ENCODE assay signal across 23 cellular contexts in the genomic region with DNA sequence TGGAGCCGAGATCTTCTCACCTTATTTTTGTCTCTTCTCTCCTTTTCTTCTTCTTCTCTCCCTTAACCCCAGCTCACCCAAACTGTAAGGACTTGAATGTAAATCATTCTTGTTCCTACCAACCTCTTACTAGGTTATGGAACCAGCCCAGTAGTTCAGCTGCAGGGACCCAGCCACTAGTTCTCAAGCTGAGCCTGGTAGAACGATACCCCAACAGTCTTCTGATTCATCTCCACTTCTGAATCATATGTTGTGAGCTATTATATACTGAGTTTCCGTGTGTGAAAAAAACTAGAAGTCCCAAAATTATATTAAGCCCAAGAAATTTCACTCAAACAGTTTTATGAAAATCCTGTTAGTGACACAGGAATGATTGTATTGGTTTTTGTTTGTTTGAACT.
DNase-seq lines count a peak whose midpoint lies in the region; ATAC-seq, FAIRE-seq and TF ChIP-seq lines count a peak whose summit lies in the region.
"Had no signal": no experiment of that assay in that cellular context is flagged by ENCODE, and none has a peak within 500 bp of the region (broad histone marks: within the 10 kb centered on the region; RNA-seq: fewer than 3 reads in every experiment).

No MANE protein-coding gene starts in this region.

- WGBS in HepG2 (ENCODE audit: low lambda C conversion rate) = 17% methylated on average over 3 of the region's 3 CpGs

- no peak overlapping the region for H3K4me3 ChIP-seq in HepG2 (replicated peaks in 1 of 3; ENCODE audit: insufficient read depth in 1 of 3, low read depth in 2 of 3, low read length in 3 of 3)
- H3K4me3 ChIP-seq in naive thymus-derived CD4-positive, alpha-beta T cell (ENCODE audit: low read length) = no peak overlapping the region

- TF ChIP-seq RAD21 in HepG2 (CRISPR knock-in tag; IDR thresholded peaks at IDR 0.05) = no peak

- TF ChIP-seq EP300 in HepG2 (IDR thresholded peaks at IDR 0.05; ENCODE audit: low read depth in 2 of 2, low read length in 2 of 2) = no peak
- no peak for TF ChIP-seq EP300 in HepG2 (CRISPR knock-in tag; IDR thresholded peaks at IDR 0.05; ENCODE audit: borderline replicate concordance)

- H3K4me1 Mint-ChIP-seq in activated CD4-positive, alpha-beta memory T cell treated with anti-CD3 and anti-CD28 coated beads for 36 hours (ENCODE audit: low read depth) = peaks cover 6% of the 10 kb centered on the region
- no peaks in the 10 kb centered on the region for H3K4me1 Mint-ChIP-seq in activated CD4-positive, alpha-beta memory T cell treated with anti-CD3 and anti-CD28 coated beads, Interleukin-2, amount 10 ng/mL, durations not matched to agents 7 days and 5 days
- H3K4me1 Mint-ChIP-seq in activated naive CD8-positive, alpha-beta T cell (ENCODE audit: low read depth) = peaks cover 24% of the 10 kb centered on the region
- peaks cover 5% of the 10 kb centered on the region for H3K4me1 Mint-ChIP-seq in activated naive CD8-positive, alpha-beta T cell treated with anti-CD3 and anti-CD28 coated beads for 36 hours
- H3K4me1 Mint-ChIP-seq in naive thymus-derived CD4-positive, alpha-beta T cell = no peaks in the 10 kb centered on the region
- H3K4me1 Mint-ChIP-seq: CD8-positive, alpha-beta memory T cell; IgD-negative memory B cell had no signal

- TF ChIP-seq CTCF in foreskin keratinocyte (conservative IDR thresholded peaks at IDR 0.05) (no peak), HepG2 (CRISPR knock-in tag; IDR thresholded peaks at IDR 0.05) (no peak)

- H3K9ac ChIP-seq in HepG2 (ENCODE audit: insufficient read depth, low read depth, low read length) = no peak overlapping the region

- DNase-seq in activated CD4-positive, alpha-beta memory T cell treated with anti-CD3 and anti-CD28 coated beads for 36 hours = peak; percentile 15
- DNase-seq in activated CD4-positive, alpha-beta memory T cell treated with anti-CD3 and anti-CD28 coated beads, Interleukin-2, amount 10 ng/mL, durations not matched to agents 7 days and 5 days = no peak
- DNase-seq in activated naive CD8-positive, alpha-beta T cell treated with anti-CD3 and anti-CD28 coated beads for 36 hours = no peak
- DNase-seq in H54 (ENCODE audit: insufficient read length, low spot score) = no peak
- DNase-seq in foreskin keratinocyte = no peak
- DNase-seq in HepG2 (ENCODE audit: low spot score) = no peak
- no peak for DNase-seq in naive thymus-derived CD4-positive, alpha-beta T cell
- DNase-seq: Calu3; CD8-positive, alpha-beta memory T cell; DMS153; GOT3; NCI-H1105; NCI-H146; NCI-H2029 treated with DMSO at 0.1 percent for 48 hours; NCI-H345; NCI-H524; NCI-H82 had no signal

- H3K4me2 ChIP-seq in HepG2 (ENCODE audit: low read depth, low read length) = no peak overlapping the region

- no peak overlapping the region for H3K27ac ChIP-seq in foreskin keratinocyte
- no peak overlapping the region for H3K27ac ChIP-seq in HepG2 (ENCODE audit: extremely low read length, insufficient read depth, low read length)
- no peak overlapping the region for H3K27ac ChIP-seq in naive thymus-derived CD4-positive, alpha-beta T cell (ENCODE audit: low read depth, low read length)
- H3K27ac ChIP-seq: C4-2B had no signal

- H3K27ac Mint-ChIP-seq in activated CD4-positive, alpha-beta memory T cell treated with anti-CD3 and anti-CD28 coated beads for 36 hours = no peak overlapping the region
- no peak overlapping the region for H3K27ac Mint-ChIP-seq in activated CD4-positive, alpha-beta memory T cell treated with anti-CD3 and anti-CD28 coated beads, Interleukin-2, amount 10 ng/mL, durations not matched to agents 7 days and 5 days
- H3K27ac Mint-ChIP-seq in activated naive CD8-positive, alpha-beta T cell = peak overlapping the region; percentile 38
- no peak overlapping the region for H3K27ac Mint-ChIP-seq in activated naive CD8-positive, alpha-beta T cell treated with anti-CD3 and anti-CD28 coated beads for 36 hours
- H3K27ac Mint-ChIP-seq in naive thymus-derived CD4-positive, alpha-beta T cell = no peak overlapping the region
- H3K27ac Mint-ChIP-seq: CD8-positive, alpha-beta memory T cell; IgD-negative memory B cell had no signal

- no peaks in the 10 kb centered on the region for H3K9me3 ChIP-seq in HepG2 (ENCODE audit: low read length)
- H3K9me3 ChIP-seq in naive thymus-derived CD4-positive, alpha-beta T cell (ENCODE audit: control insufficient read depth in 2 of 3, low read length in 3 of 3) = no peaks in the 10 kb centered on the region

- in situ Hi-C loops in HepG2 (cut with HindIII; ENCODE audit: extremely low pct_ligation_motif_present, low pct_unique_long_range_greater_than_20kb) = no loop called here

- BruUV-seq in HepG2 (replicated peaks; lab: Mats Ljungman, UMichigan) = no TSS peak

- H3K4me3 Mint-ChIP-seq in activated CD4-positive, alpha-beta memory T cell treated with anti-CD3 and anti-CD28 coated beads for 36 hours = no peak overlapping the region
- no peak overlapping the region for H3K4me3 Mint-ChIP-seq in activated CD4-positive, alpha-beta memory T cell treated with anti-CD3 and anti-CD28 coated beads, Interleukin-2, amount 10 ng/mL, durations not matched to agents 7 days and 5 days
- H3K4me3 Mint-ChIP-seq in activated naive CD8-positive, alpha-beta T cell = no peak overlapping the region
- no peak overlapping the region for H3K4me3 Mint-ChIP-seq in activated naive CD8-positive, alpha-beta T cell treated with anti-CD3 and anti-CD28 coated beads for 36 hours
- H3K4me3 Mint-ChIP-seq in naive thymus-derived CD4-positive, alpha-beta T cell = no peak overlapping the region
- H3K4me3 Mint-ChIP-seq: CD8-positive, alpha-beta memory T cell; IgD-negative memory B cell had no signal

- intact Hi-C loops in activated CD4-positive, alpha-beta memory T cell treated with anti-CD3 and anti-CD28 coated beads for 36 hours (cut with micrococcal nuclease) = no loop called here
- intact Hi-C loops in HepG2 (cut with micrococcal nuclease; ENCODE audit: unreplicated experiment) = no loop called here
- intact Hi-C loops in naive thymus-derived CD4-positive, alpha-beta T cell (cut with micrococcal nuclease) = no loop called here

- H4K20me1 ChIP-seq in HepG2 (ENCODE audit: insufficient read depth, low read length) = no peaks in the 10 kb centered on the region

- POLR2A ChIA-PET in activated CD4-positive, alpha-beta memory T cell treated with anti-CD3 and anti-CD28 coated beads for 36 hours (lab: Charles Lee) = no interaction called here
- POLR2A ChIA-PET in activated CD4-positive, alpha-beta memory T cell treated with anti-CD3 and anti-CD28 coated beads, Interleukin-2, amount 10 ng/mL, durations not matched to agents 7 days and 5 days (lab: Charles Lee) = no interaction called here
- POLR2A ChIA-PET in HepG2 (lab: Yijun Ruan, JAX) = no interaction called here
- POLR2A ChIA-PET in naive thymus-derived CD4-positive, alpha-beta T cell (lab: Charles Lee) = no interaction called here

- H3K36me3 Mint-ChIP-seq in activated CD4-positive, alpha-beta memory T cell treated with anti-CD3 and anti-CD28 coated beads for 36 hours = peaks cover 3% of the 10 kb centered on the region
- H3K36me3 Mint-ChIP-seq in activated CD4-positive, alpha-beta memory T cell treated with anti-CD3 and anti-CD28 coated beads, Interleukin-2, amount 10 ng/mL, durations not matched to agents 7 days and 5 days (ENCODE audit: low read depth) = no peaks in the 10 kb centered on the region
- peaks cover 5% of the 10 kb centered on the region for H3K36me3 Mint-ChIP-seq in activated naive CD8-positive, alpha-beta T cell
- H3K36me3 Mint-ChIP-seq in activated naive CD8-positive, alpha-beta T cell treated with anti-CD3 and anti-CD28 coated beads for 36 hours = peaks cover 7% of the 10 kb centered on the region
- H3K36me3 Mint-ChIP-seq in naive thymus-derived CD4-positive, alpha-beta T cell = peaks cover 0 to 13% (median 2%) of the 10 kb centered on the region in 5 donors
- H3K36me3 Mint-ChIP-seq: CD8-positive, alpha-beta memory T cell; IgD-negative memory B cell had no signal

- peaks cover 30% of the 10 kb centered on the region for H3K27me3 Mint-ChIP-seq in activated CD4-positive, alpha-beta memory T cell treated with anti-CD3 and anti-CD28 coated beads for 36 hours
- peaks cover 13% of the 10 kb centered on the region for H3K27me3 Mint-ChIP-seq in activated CD4-positive, alpha-beta memory T cell treated with anti-CD3 and anti-CD28 coated beads, Interleukin-2, amount 10 ng/mL, durations not matched to agents 7 days and 5 days
- H3K27me3 Mint-ChIP-seq in activated naive CD8-positive, alpha-beta T cell = peaks cover 2% of the 10 kb centered on the region
- H3K27me3 Mint-ChIP-seq in activated naive CD8-positive, alpha-beta T cell treated with anti-CD3 and anti-CD28 coated beads for 36 hours = peaks cover 5% of the 10 kb centered on the region
- H3K27me3 Mint-ChIP-seq in naive thymus-derived CD4-positive, alpha-beta T cell = peaks cover 0 to 16% (median 13%) of the 10 kb centered on the region in 5 donors

- no peak overlapping the region for H2AFZ ChIP-seq in HepG2 (ENCODE audit: low read length)

- peaks cover 1% of the 10 kb centered on the region for H3K9me3 Mint-ChIP-seq in activated CD4-positive, alpha-beta memory T cell treated with anti-CD3 and anti-CD28 coated beads for 36 hours
- H3K9me3 Mint-ChIP-seq in activated CD4-positive, alpha-beta memory T cell treated with anti-CD3 and anti-CD28 coated beads, Interleukin-2, amount 10 ng/mL, durations not matched to agents 7 days and 5 days = peaks cover 3% of the 10 kb centered on the region
- peaks cover 2% of the 10 kb centered on the region for H3K9me3 Mint-ChIP-seq in activated naive CD8-positive, alpha-beta T cell (ENCODE audit: low read depth)
- peaks cover 6% of the 10 kb centered on the region for H3K9me3 Mint-ChIP-seq in activated naive CD8-positive, alpha-beta T cell treated with anti-CD3 and anti-CD28 coated beads for 36 hours
- peaks cover 0 to 12% (median 2%) of the 10 kb centered on the region in 11 donors for H3K9me3 Mint-ChIP-seq in naive thymus-derived CD4-positive, alpha-beta T cell

- peak; percentile 6 for FAIRE-seq in H54 (lab: Jason Lieb, UNC)
- no peak for FAIRE-seq in HepG2 (lab: Jason Lieb, UNC)
- FAIRE-seq: GM12891 had no signal

- H3K36me3 ChIP-seq in HepG2 (replicated peaks in 1 of 2; ENCODE audit: control insufficient read depth in 1 of 2, insufficient read depth in 2 of 2, low read length in 2 of 2) = no peaks in the 10 kb centered on the region
- H3K36me3 ChIP-seq in naive thymus-derived CD4-positive, alpha-beta T cell (ENCODE audit: control insufficient read depth in 2 of 3, insufficient read depth in 3 of 3, low read length in 3 of 3) = no peaks in the 10 kb centered on the region

- no peak for TF ChIP-seq POLR2A in H54 (IDR thresholded peaks at IDR 0.05; ENCODE audit: low read depth, low read length)
- no peak for TF ChIP-seq POLR2A in HepG2 (IDR thresholded peaks at IDR 0.05; ENCODE audit: insufficient read depth in 1 of 2, low read depth in 2 of 2, low read length in 2 of 2)

- H3K4me1 ChIP-seq in foreskin keratinocyte = no peaks in the 10 kb centered on the region
- peaks cover 6% of the 10 kb centered on the region for H3K4me1 ChIP-seq in HepG2 (ENCODE audit: insufficient read depth, low read length)
- H3K4me1 ChIP-seq in naive thymus-derived CD4-positive, alpha-beta T cell (ENCODE audit: control insufficient read depth in 2 of 2, insufficient read depth in 2 of 2, low read length in 2 of 2) = no peaks in the 10 kb centered on the region

- peaks cover 31% of the 10 kb centered on the region for H3K27me3 ChIP-seq in foreskin keratinocyte
- no peaks in the 10 kb centered on the region; a peak in 1 of 5 replicates for H3K27me3 ChIP-seq in HepG2 (ENCODE audit: control insufficient read depth in 1 of 2, insufficient read depth in 2 of 2, low read length in 2 of 2)
- H3K27me3 ChIP-seq in naive thymus-derived CD4-positive, alpha-beta T cell (ENCODE audit: control insufficient read depth in 2 of 2, insufficient read depth in 2 of 2, low read length in 2 of 2) = no peaks in the 10 kb centered on the region

- CTCF ChIA-PET in activated CD4-positive, alpha-beta memory T cell treated with anti-CD3 and anti-CD28 coated beads for 36 hours (lab: Charles Lee) = interaction anchor here (0.9 to 1.4 kb wide), 2 partner anchors 50 to 206 kb away, joined by 3 to 4 read pairs; no protein-coding TSS in a partner anchor
- CTCF ChIA-PET in activated CD4-positive, alpha-beta memory T cell treated with anti-CD3 and anti-CD28 coated beads, Interleukin-2, amount 10 ng/mL, durations not matched to agents 7 days and 5 days (lab: Charles Lee) = no interaction called here
- CTCF ChIA-PET in HepG2 (lab: Yijun Ruan, JAX; ENCODE audit: low intra/inter-chr PET ratio, low total read pairs) = no interaction called here
- CTCF ChIA-PET in naive thymus-derived CD4-positive, alpha-beta T cell (lab: Charles Lee) = interaction anchor here (0.6 kb wide), 1 partner anchor 18 kb away, joined by 4 read pairs; no protein-coding TSS in a partner anchor

- H3K79me2 ChIP-seq in HepG2 (ENCODE audit: insufficient read depth, low read length) = no peaks in the 10 kb centered on the region

- ATAC-seq in foreskin keratinocyte (peak; percentile 35), HepG2 (no peak)
- no peak for ATAC-seq in naive thymus-derived CD4-positive, alpha-beta T cell
- ATAC-seq: HCT116, Panc1 had no signal

Comparison
In these comparisons a context has a peak if more than half of its experiments do, and no peak if none do; other contexts are left out.
1. CTCF ChIA-PET loops: an anchor here in activated CD4-positive, alpha-beta memory T cell treated with anti-CD3 and anti-CD28 coated beads for 36 hours (0.9 to 1.4 kb wide) and naive thymus-derived CD4-positive, alpha-beta T cell (0.6 kb wide); none called in activated CD4-positive, alpha-beta memory T cell treated with anti-CD3 and anti-CD28 coated beads, Interleukin-2, amount 10 ng/mL, durations not matched to agents 7 days and 5 days and HepG2.